Comparison of ENCODE assay signal across 14 cellular contexts in the genomic region with DNA sequence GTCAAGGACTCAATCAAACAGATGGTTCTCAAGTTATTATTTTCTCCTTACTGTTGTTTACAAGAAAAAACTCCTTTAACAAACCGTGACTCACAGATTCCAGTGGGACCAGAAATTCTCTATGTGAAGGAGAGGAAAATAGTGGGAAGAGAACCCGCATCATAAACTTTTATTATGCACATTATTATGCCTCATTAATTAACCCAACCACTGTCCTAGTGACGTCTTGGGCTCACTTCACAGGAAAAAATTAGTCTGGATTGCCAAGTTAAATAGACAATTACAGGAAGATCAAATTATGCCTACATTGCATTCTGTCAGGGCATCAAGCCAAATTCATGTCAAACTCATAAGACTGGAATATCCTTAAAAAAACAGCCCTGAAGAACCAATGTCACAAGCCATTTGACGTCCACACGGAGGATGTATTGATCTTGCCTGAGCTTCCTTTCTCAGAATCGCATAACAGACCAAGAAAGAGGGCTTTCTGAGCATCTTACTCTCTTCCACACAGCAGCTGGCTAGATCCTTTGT.
DNase-seq lines count a peak whose midpoint lies in the region; ATAC-seq, FAIRE-seq and TF ChIP-seq lines count a peak whose summit lies in the region.
"Had no signal": no experiment of that assay in that cellular context is flagged by ENCODE, and none has a peak within 500 bp of the region (broad histone marks: within the 10 kb centered on the region; RNA-seq: fewer than 3 reads in every experiment).

No MANE protein-coding gene starts in this region.

- H3K4me1 Mint-ChIP-seq in activated CD4-positive, alpha-beta T cell treated with anti-CD3 and anti-CD28 coated beads, Interleukin-2, amount 10 ng/mL, durations not matched to agents 24 days and 14 days, result no peaks in the 10 kb centered on the region
- no peaks in the 10 kb centered on the region for H3K4me1 Mint-ChIP-seq in stimulated activated memory B cell treated with anti-CD40 and anti-IgM and Interleukin-4, amounts not matched to agents 10 μg/mL and 1 μg/mL and 100 μg/mL, for 72 hours
- H3K4me1 Mint-ChIP-seq: activated CD4-positive, alpha-beta memory T cell treated with anti-CD3 and anti-CD28 coated beads, Interleukin-2, amount 10 ng/mL, durations not matched to agents 7 days and 5 days had no signal

- intact Hi-C loops in activated CD4-positive, alpha-beta T cell treated with anti-CD3 and anti-CD28 coated beads, Interleukin-2, amount 10 ng/mL, durations not matched to agents 24 days and 14 days (cut with micrococcal nuclease), result no loop called here

- TF ChIP-seq CTCF in retinal pigment epithelial cell (conservative IDR thresholded peaks at IDR 0.05; ENCODE audit: low read depth, low read length), result no peak

- no peak overlapping the region for H3K4me3 Mint-ChIP-seq in activated CD4-positive, alpha-beta T cell treated with anti-CD3 and anti-CD28 coated beads, Interleukin-2, amount 10 ng/mL, durations not matched to agents 24 days and 14 days
- no peak overlapping the region for H3K4me3 Mint-ChIP-seq in stimulated activated memory B cell treated with anti-CD40 and anti-IgM and Interleukin-4, amounts not matched to agents 10 μg/mL and 1 μg/mL and 100 μg/mL, for 72 hours
- H3K4me3 Mint-ChIP-seq: activated CD4-positive, alpha-beta memory T cell treated with anti-CD3 and anti-CD28 coated beads, Interleukin-2, amount 10 ng/mL, durations not matched to agents 7 days and 5 days had no signal

- no peaks in the 10 kb centered on the region for H3K9me3 Mint-ChIP-seq in activated CD4-positive, alpha-beta T cell treated with anti-CD3 and anti-CD28 coated beads, Interleukin-2, amount 10 ng/mL, durations not matched to agents 24 days and 14 days
- H3K9me3 Mint-ChIP-seq in stimulated activated memory B cell treated with anti-CD40 and anti-IgM and Interleukin-4, amounts not matched to agents 10 μg/mL and 1 μg/mL and 100 μg/mL, for 72 hours, result peaks cover 5% of the 10 kb centered on the region
- H3K9me3 Mint-ChIP-seq: activated CD4-positive, alpha-beta memory T cell treated with anti-CD3 and anti-CD28 coated beads, Interleukin-2, amount 10 ng/mL, durations not matched to agents 7 days and 5 days had no signal

- no peak overlapping the region for H3K27ac Mint-ChIP-seq in activated CD4-positive, alpha-beta T cell treated with anti-CD3 and anti-CD28 coated beads, Interleukin-2, amount 10 ng/mL, durations not matched to agents 24 days and 14 days
- H3K27ac Mint-ChIP-seq in stimulated activated memory B cell treated with anti-CD40 and anti-IgM and Interleukin-4, amounts not matched to agents 10 μg/mL and 1 μg/mL and 100 μg/mL, for 72 hours, result no peak overlapping the region
- H3K27ac Mint-ChIP-seq: activated CD4-positive, alpha-beta memory T cell treated with anti-CD3 and anti-CD28 coated beads, Interleukin-2, amount 10 ng/mL, durations not matched to agents 7 days and 5 days had no signal

- no peaks in the 10 kb centered on the region for H3K36me3 Mint-ChIP-seq in activated CD4-positive, alpha-beta T cell treated with anti-CD3 and anti-CD28 coated beads, Interleukin-2, amount 10 ng/mL, durations not matched to agents 24 days and 14 days (ENCODE audit: low read depth)
- H3K36me3 Mint-ChIP-seq in stimulated activated memory B cell treated with anti-CD40 and anti-IgM and Interleukin-4, amounts not matched to agents 10 μg/mL and 1 μg/mL and 100 μg/mL, for 72 hours, result no peaks in the 10 kb centered on the region

- peaks cover 2% of the 10 kb centered on the region for H3K27me3 Mint-ChIP-seq in activated CD4-positive, alpha-beta T cell treated with anti-CD3 and anti-CD28 coated beads, Interleukin-2, amount 10 ng/mL, durations not matched to agents 24 days and 14 days
- H3K27me3 Mint-ChIP-seq in stimulated activated memory B cell treated with anti-CD40 and anti-IgM and Interleukin-4, amounts not matched to agents 10 μg/mL and 1 μg/mL and 100 μg/mL, for 72 hours, result peaks cover 80% of the 10 kb centered on the region
- H3K27me3 Mint-ChIP-seq: activated CD4-positive, alpha-beta memory T cell treated with anti-CD3 and anti-CD28 coated beads, Interleukin-2, amount 10 ng/mL, durations not matched to agents 7 days and 5 days had no signal

- FAIRE-seq in endometrium (lab: Jason Lieb, UNC), result peak; percentile 96
- FAIRE-seq: A204.1 had no signal

- no peak overlapping the region for H3K4me3 ChIP-seq in retinal pigment epithelial cell (ENCODE audit: low read length)
- H3K4me3 ChIP-seq: breast epithelium, uterus had no signal

- no peak for ATAC-seq in HG03159 (IDR thresholded peaks at IDR 0.05; ENCODE audit: unreplicated experiment)
- no peak for ATAC-seq in stimulated activated memory B cell treated with anti-CD40 and anti-IgM and Interleukin-4, amounts not matched to agents 10 μg/mL and 1 μg/mL and 100 μg/mL, for 72 hours

- peak; percentile 28 for DNase-seq in NCI-H1436 (lab: John Stamatoyannopoulos, UW)
- no peak for DNase-seq in NCI-H1436 treated with DMSO at 0.1 percent for 48 hours (lab: John Stamatoyannopoulos, UW)
- DNase-seq in NCI-H446 treated with DMSO at 0.1 percent for 48 hours (lab: John Stamatoyannopoulos, UW), result peak; percentile 98
- DNase-seq in retinal pigment epithelial cell (ENCODE audit: low read depth), result peak; percentile 96
- no peak for DNase-seq in activated CD4-positive, alpha-beta T cell treated with anti-CD3 and anti-CD28 coated beads, Interleukin-2, amount 10 ng/mL, durations not matched to agents 24 days and 14 days
- DNase-seq: activated CD4-positive, alpha-beta memory T cell treated with anti-CD3 and anti-CD28 coated beads, Interleukin-2, amount 10 ng/mL, durations not matched to agents 7 days and 5 days; hypothalamus; KG1 had no signal

Comparison
In these comparisons a context has a peak if more than half of its experiments do, and no peak if none do; other contexts are left out.
1. DNase-seq: peak in NCI-H1436 (single experiment), NCI-H446 treated with DMSO at 0.1 percent for 48 hours (single experiment) and retinal pigment epithelial cell (single experiment); none in NCI-H1436 treated with DMSO at 0.1 percent for 48 hours (single experiment) and activated CD4-positive, alpha-beta T cell treated with anti-CD3 and anti-CD28 coated beads, Interleukin-2, amount 10 ng/mL, durations not matched to agents 24 days and 14 days (single experiment).